1 cellular context compared by ENCODE assay signal in the genomic region with DNA sequence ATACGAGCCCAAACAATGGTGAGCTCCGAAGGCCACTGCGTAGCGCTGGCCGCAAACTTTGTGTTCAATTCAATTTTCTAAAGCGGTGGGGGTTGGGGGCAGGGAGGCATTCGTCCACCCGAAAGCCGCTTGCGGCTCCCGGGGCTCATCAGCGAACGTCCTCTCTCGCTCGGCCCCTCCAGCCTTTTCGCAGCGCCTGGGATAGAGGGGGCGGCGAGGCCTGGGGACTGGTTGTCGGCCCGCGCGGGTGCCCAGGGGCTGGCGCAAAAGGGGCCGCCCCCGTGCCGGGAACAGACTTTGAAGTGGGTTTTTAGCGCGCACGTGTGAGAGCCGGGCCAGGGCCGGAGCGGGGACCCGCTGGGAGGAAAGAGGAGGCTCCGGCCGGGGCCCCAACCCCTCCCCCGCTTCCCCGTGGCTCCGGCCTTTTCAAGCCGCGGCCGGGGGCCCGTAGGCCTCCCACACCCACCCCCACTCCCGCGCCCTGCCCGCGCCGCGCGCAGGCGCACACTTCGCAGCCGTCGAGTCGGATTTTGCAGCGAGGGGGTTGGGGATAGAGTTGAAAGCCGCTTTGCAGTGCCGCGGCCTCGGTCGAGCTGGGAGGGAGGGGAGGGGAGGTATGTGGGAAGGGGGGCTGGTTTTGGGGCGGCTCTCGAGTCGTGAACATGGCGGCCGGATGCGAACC.
TF ChIP-seq lines count a peak whose summit lies in the region.

No MANE protein-coding gene starts in this region.

TF ChIP-seq in GM23338, 12 proteins besides CTCF, POLR2A, EP300 and RAD21 (continued from another document):
- TF ChIP-seq, protein P1, sequence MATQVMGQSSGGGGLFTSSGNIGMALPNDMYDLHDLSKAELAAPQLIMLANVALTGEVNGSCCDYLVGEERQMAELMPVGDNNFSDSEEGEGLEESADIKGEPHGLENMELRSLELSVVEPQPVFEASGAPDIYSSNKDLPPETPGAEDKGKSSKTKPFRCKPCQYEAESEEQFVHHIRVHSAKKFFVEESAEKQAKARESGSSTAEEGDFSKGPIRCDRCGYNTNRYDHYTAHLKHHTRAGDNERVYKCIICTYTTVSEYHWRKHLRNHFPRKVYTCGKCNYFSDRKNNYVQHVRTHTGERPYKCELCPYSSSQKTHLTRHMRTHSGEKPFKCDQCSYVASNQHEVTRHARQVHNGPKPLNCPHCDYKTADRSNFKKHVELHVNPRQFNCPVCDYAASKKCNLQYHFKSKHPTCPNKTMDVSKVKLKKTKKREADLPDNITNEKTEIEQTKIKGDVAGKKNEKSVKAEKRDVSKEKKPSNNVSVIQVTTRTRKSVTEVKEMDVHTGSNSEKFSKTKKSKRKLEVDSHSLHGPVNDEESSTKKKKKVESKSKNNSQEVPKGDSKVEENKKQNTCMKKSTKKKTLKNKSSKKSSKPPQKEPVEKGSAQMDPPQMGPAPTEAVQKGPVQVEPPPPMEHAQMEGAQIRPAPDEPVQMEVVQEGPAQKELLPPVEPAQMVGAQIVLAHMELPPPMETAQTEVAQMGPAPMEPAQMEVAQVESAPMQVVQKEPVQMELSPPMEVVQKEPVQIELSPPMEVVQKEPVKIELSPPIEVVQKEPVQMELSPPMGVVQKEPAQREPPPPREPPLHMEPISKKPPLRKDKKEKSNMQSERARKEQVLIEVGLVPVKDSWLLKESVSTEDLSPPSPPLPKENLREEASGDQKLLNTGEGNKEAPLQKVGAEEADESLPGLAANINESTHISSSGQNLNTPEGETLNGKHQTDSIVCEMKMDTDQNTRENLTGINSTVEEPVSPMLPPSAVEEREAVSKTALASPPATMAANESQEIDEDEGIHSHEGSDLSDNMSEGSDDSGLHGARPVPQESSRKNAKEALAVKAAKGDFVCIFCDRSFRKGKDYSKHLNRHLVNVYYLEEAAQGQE (IDR thresholded peaks at IDR 0.05; ENCODE audit: unreplicated experiment) = no peak
- TF ChIP-seq NANOG (IDR thresholded peaks at IDR 0.05; ENCODE audit: borderline replicate concordance) (no peak), EZH2phosphoT487 (IDR thresholded peaks at IDR 0.05; ENCODE audit: unreplicated experiment) (no peak)
